ENCODE assay signal across 24 cellular contexts in genomic region chr18:5900249-5900648, GRCh38. TPM values are rescaled to one million over a fixed set of nuclear protein-coding genes. Genes with fewer than 3 reads are reported as not detected.
DNase-seq lines count a peak whose midpoint lies in the region; ATAC-seq and TF ChIP-seq lines count a peak whose summit lies in the region.
"Had no signal": no experiment of that assay in that cellular context is flagged by ENCODE, and none has a peak within 500 bp of the region (broad histone marks: within the 10 kb centered on the region; RNA-seq: fewer than 3 reads in every experiment).

No MANE protein-coding gene starts in this region.

- peaks cover 76% of the 10 kb centered on the region for H3K27me3 Mint-ChIP-seq in CD4-positive, alpha-beta T cell

- H3K9me3 ChIP-seq in HEK293 (ENCODE audit: control insufficient read depth, insufficient read depth, low read depth, low read length): no peaks in the 10 kb centered on the region
- H3K9me3 ChIP-seq in RWPE2 (ENCODE audit: severe bottlenecking): no peaks in the 10 kb centered on the region
- no peaks in the 10 kb centered on the region for H3K9me3 ChIP-seq in CD4-positive, alpha-beta T cell (ENCODE audit: control insufficient read depth, low read length)
- no peaks in the 10 kb centered on the region for H3K9me3 ChIP-seq in aorta (ENCODE audit: control insufficient read depth, low read length)
- H3K9me3 ChIP-seq: upper lobe of left lung had no signal

- no peak overlapping the region for H3K4me3 Mint-ChIP-seq in CD4-positive, alpha-beta T cell
- H3K4me3 Mint-ChIP-seq: nephron had no signal

- H3K36me3 ChIP-seq in HEK293 (ENCODE audit: control insufficient read depth in 2 of 2, insufficient read depth in 1 of 2, low read length in 2 of 2): no peaks in the 10 kb centered on the region
- H3K36me3 ChIP-seq in RWPE2 (ENCODE audit: low read depth): no peaks in the 10 kb centered on the region
- H3K36me3 ChIP-seq in aorta (ENCODE audit: control insufficient read depth in 1 of 2, insufficient read depth in 2 of 2, low read length in 1 of 2): no peaks in the 10 kb centered on the region
- H3K36me3 ChIP-seq: BLaER1, upper lobe of left lung had no signal

- H3K27ac ChIP-seq in HEK293 (ENCODE audit: extremely low read depth, low read depth, low read length): no peak overlapping the region; the same call in 1 of the 2 replicates
- no peak overlapping the region for H3K27ac ChIP-seq in RWPE2 (ENCODE audit: poor library complexity, severe bottlenecking)
- H3K27ac ChIP-seq in CD4-positive, alpha-beta T cell (ENCODE audit: low read depth, low read length): no peak overlapping the region
- no peak overlapping the region for H3K27ac ChIP-seq in aorta (ENCODE audit: low read depth in 1 of 2, low read length in 2 of 2)
- H3K27ac ChIP-seq: BLaER1, upper lobe of left lung had no signal

- no peak for DNase-seq in RWPE2 (ENCODE audit: low spot score)
- peak; percentile 0 for DNase-seq in fibroblast of pulmonary artery (ENCODE audit: low read depth)
- DNase-seq in retinal pigment epithelial cell (ENCODE audit: low read depth): peak; percentile 38
- no peak for DNase-seq in CD4-positive, alpha-beta T cell
- no peak for DNase-seq in cortex of kidney (lab: John Stamatoyannopoulos, UW)
- DNase-seq in aorta: no peak
- DNase-seq: activated CD4-positive, alpha-beta T cell treated with anti-CD3 and anti-CD28 coated beads for 48 hours; activated effector memory CD4-positive, alpha-beta T cell treated with anti-CD3 and anti-CD28 coated beads, Interleukin-2, amount 50 U/mL, for 16 hours; DMS 273 treated with DMSO at 0.1 percent for 48 hours; H7; hippocampal formation; islet precursor cell; midbrain; MM.1S; NCI-H446 treated with DMSO at 0.1 percent for 48 hours; stimulated activated CD4-positive, alpha-beta T cell treated with anti-CD3 and anti-CD28 coated beads, Interleukin-4, amount 100 ng/mL, for 4 hours; upper lobe of left lung had no signal

- 77 to 80% methylated on average over 6 of the region's 6 CpGs for WGBS in aorta, 2 donors

- no peaks in the 10 kb centered on the region for H3K36me3 Mint-ChIP-seq in CD4-positive, alpha-beta T cell (ENCODE audit: low read depth)

- no peak overlapping the region for H3K27ac Mint-ChIP-seq in CD4-positive, alpha-beta T cell
- H3K27ac Mint-ChIP-seq: nephron had no signal

- no peaks in the 10 kb centered on the region for H3K4me1 Mint-ChIP-seq in CD4-positive, alpha-beta T cell (ENCODE audit: low read depth)

- TF ChIP-seq CTCF in HEK293 (tag by site-specific recombination; IDR thresholded peaks at IDR 0.05) (no peak), RWPE2 (IDR thresholded peaks at IDR 0.05; ENCODE audit: poor library complexity, severe bottlenecking) (no peak), fibroblast of pulmonary artery (IDR thresholded peaks at IDR 0.05; ENCODE audit: low read length, missing control alignments) (no peak), retinal pigment epithelial cell (conservative IDR thresholded peaks at IDR 0.05; ENCODE audit: low read depth, low read length) (no peak)
- no peak for TF ChIP-seq CTCF in CD4-positive, alpha-beta T cell (IDR thresholded peaks at IDR 0.05)

- peak; percentile 91 for ATAC-seq in RWPE2 (ENCODE audit: low read depth)
- no peak for ATAC-seq in HG03432 (IDR thresholded peaks at IDR 0.05; ENCODE audit: unreplicated experiment)
- ATAC-seq in CD4-positive, alpha-beta T cell (ENCODE audit: poor library complexity): no peak
- no peak for ATAC-seq in aorta (ENCODE audit: low FRiP score)

- no peaks in the 10 kb centered on the region for H3K9me3 Mint-ChIP-seq in CD4-positive, alpha-beta T cell
- H3K9me3 Mint-ChIP-seq: nephron had no signal

- H3K4me1 ChIP-seq in HEK293 (ENCODE audit: control insufficient read depth, insufficient read depth, low read length): peaks cover 15% of the 10 kb centered on the region
- no peaks in the 10 kb centered on the region for H3K4me1 ChIP-seq in RWPE2 (ENCODE audit: insufficient read depth, poor library complexity, severe bottlenecking)
- H3K4me1 ChIP-seq in aorta (ENCODE audit: control insufficient read depth in 1 of 2, insufficient read depth in 2 of 2, low read length in 2 of 2): no peaks in the 10 kb centered on the region

- H3K27me3 ChIP-seq in RWPE2 (ENCODE audit: insufficient read depth, poor library complexity, severe bottlenecking): peaks cover 34% of the 10 kb centered on the region
- peaks cover 36% of the 10 kb centered on the region for H3K27me3 ChIP-seq in CD4-positive, alpha-beta T cell (ENCODE audit: control insufficient read depth, insufficient read depth, low read length)
- H3K27me3 ChIP-seq in aorta (ENCODE audit: control insufficient read depth in 1 of 2, insufficient read depth in 2 of 2, low read length in 1 of 2): peaks cover 0 to 2% of the 10 kb centered on the region in 2 donors
- H3K27me3 ChIP-seq: BLaER1 had no signal

- intact Hi-C loops in CD4-positive, alpha-beta T cell (cut with DNase I, micrococcal nuclease): no loop called here
- intact Hi-C loops in aorta (cut with DNase I): no loop called here

- POLR2A ChIA-PET in HEK293 (lab: Yijun Ruan, JAX): interaction anchor here (0.8 to 1.1 kb wide), 2 partner anchors 10 to 12 kb away, joined by 3 read pairs; no protein-coding TSS in a partner anchor
- POLR2A ChIA-PET in CD4-positive, alpha-beta T cell (lab: Charles Lee): no interaction called here

- H3K4me3 ChIP-seq in HEK293 (ENCODE audit: low read depth, low read length): no peak overlapping the region
- H3K4me3 ChIP-seq in RWPE2 (ENCODE audit: severe bottlenecking): no peak overlapping the region
- no peak overlapping the region for H3K4me3 ChIP-seq in fibroblast of pulmonary artery (replicated peaks; ENCODE audit: low read depth, low read length)
- no peak overlapping the region for H3K4me3 ChIP-seq in retinal pigment epithelial cell (ENCODE audit: low read length)
- H3K4me3 ChIP-seq in aorta (ENCODE audit: low read length in 2 of 2): no peak overlapping the region
- H3K4me3 ChIP-seq: BLaER1, smooth muscle cell, upper lobe of left lung had no signal

- CTCF ChIA-PET in HEK293 (lab: Yijun Ruan, JAX): interaction anchor here (0.7 to 1.8 kb wide), 5 partner anchors 9 to 75 kb away, joined by 3 to 4 read pairs (median 3); no protein-coding TSS in a partner anchor
- CTCF ChIA-PET in CD4-positive, alpha-beta T cell (lab: Charles Lee): interaction anchor here (1.2 kb wide), 1 partner anchor 9 kb away, joined by 3 read pairs; no protein-coding TSS in a partner anchor

TF ChIP-seq in HEK293, 187 proteins besides CTCF, POLR2A, EP300 and RAD21 (continues in another document):
- peak; percentile 27; the same call in 1 of the 2 replicates for TF ChIP-seq ZXDB (tag by site-specific recombination; IDR thresholded peaks at IDR 0.05)
- 0 out of 2 replicates have a peak, but pooled peaks have one; percentile 18 for TF ChIP-seq PRDM1 (tag by site-specific recombination; IDR thresholded peaks at IDR 0.05)
- TF ChIP-seq OSR2 (tag by site-specific recombination; IDR thresholded peaks at IDR 0.05): peak; percentile 78
- TF ChIP-seq KLF7 (tag by site-specific recombination; IDR thresholded peaks at IDR 0.05; ENCODE audit: borderline replicate concordance): 0 out of 2 replicates have a peak, but pooled peaks have one; percentile 25
- peak; percentile 79 for TF ChIP-seq BCL6B (tag by site-specific recombination; IDR thresholded peaks at IDR 0.05)
- TF ChIP-seq ZNF600 (tag by site-specific recombination; IDR thresholded peaks at IDR 0.05): no peak
- TF ChIP-seq ZNF629 (tag by site-specific recombination; IDR thresholded peaks at IDR 0.05): peak; percentile 47
- TF ChIP-seq ZNF398 (tag by site-specific recombination; IDR thresholded peaks at IDR 0.05): peak; percentile 38; the same call in 1 of the 2 replicates
- TF ChIP-seq ZNF692 (tag by site-specific recombination; IDR thresholded peaks at IDR 0.05): 0 out of 2 replicates have a peak, but pooled peaks have one; percentile 36
- TF ChIP-seq ZNF624 (tag by site-specific recombination; IDR thresholded peaks at IDR 0.05): no peak
- TF ChIP-seq ZNF335 (tag by site-specific recombination; conservative IDR thresholded peaks at IDR 0.05): 0 out of 2 replicates have a peak, but pooled peaks have one; percentile 26
- TF ChIP-seq GLIS1 (tag by site-specific recombination; IDR thresholded peaks at IDR 0.05): peak; percentile 92

RNA-seq across cellular contexts. Expression of gene TMEM200C, which starts 4.9 kb away (rescaled TPM):
- total RNA-seq in CD4-positive, alpha-beta T cell: not detected
- total RNA-seq in aorta: under 1 TPM; 0.06 to 0.15 TPM
- polyA plus RNA-seq in aorta: under 1 TPM in 1 of 2 donors, not detected in 1; 0.03 TPM
- total RNA-seq: fibroblast of villous mesenchyme, RPMI7951 had no signal

Comparison
In these comparisons a context has a peak if more than half of its experiments do, and no peak if none do; other contexts are left out.
1. DNase-seq: peak in fibroblast of pulmonary artery (single experiment) and retinal pigment epithelial cell (single experiment); none in RWPE2 (single experiment), CD4-positive, alpha-beta T cell (0 of 10), cortex of kidney (single experiment) and aorta (0 of 2).